Comparison of ENCODE assay signal across 1 cellular context in the genomic region with DNA sequence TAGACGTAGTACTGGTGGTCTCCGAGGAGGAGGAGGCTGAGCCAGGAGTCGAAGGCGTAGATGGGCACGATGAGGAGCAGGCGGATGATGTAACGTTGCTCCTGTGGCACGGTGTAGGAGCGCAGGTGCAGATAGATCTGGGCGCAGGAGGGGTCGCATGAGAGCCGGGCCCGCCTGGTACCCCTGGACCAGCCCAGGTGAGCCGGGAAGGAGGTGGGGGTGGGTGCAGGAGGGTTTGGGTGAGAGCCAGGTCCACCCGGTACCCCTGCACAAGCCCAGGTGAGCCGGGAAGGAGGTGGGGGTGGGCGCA.
TF ChIP-seq lines count a peak whose summit lies in the region.

No MANE protein-coding gene starts in this region.

TF ChIP-seq in GM23338, 12 proteins besides CTCF, POLR2A, EP300 and RAD21:
- no peak for TF ChIP-seq POLR2AphosphoS5 (IDR thresholded peaks at IDR 0.05; ENCODE audit: low read depth)
- no peak for TF ChIP-seq ZNF331 (CRISPR knock-in tag; IDR thresholded peaks at IDR 0.05; ENCODE audit: low read depth)
- no peak for TF ChIP-seq JUNB (IDR thresholded peaks at IDR 0.05; ENCODE audit: unreplicated experiment)
- TF ChIP-seq ZNF114 (CRISPR knock-in tag; IDR thresholded peaks at IDR 0.05), result no peak
- TF ChIP-seq NANOG (IDR thresholded peaks at IDR 0.05; ENCODE audit: borderline replicate concordance), result no peak
- TF ChIP-seq, protein P1, sequence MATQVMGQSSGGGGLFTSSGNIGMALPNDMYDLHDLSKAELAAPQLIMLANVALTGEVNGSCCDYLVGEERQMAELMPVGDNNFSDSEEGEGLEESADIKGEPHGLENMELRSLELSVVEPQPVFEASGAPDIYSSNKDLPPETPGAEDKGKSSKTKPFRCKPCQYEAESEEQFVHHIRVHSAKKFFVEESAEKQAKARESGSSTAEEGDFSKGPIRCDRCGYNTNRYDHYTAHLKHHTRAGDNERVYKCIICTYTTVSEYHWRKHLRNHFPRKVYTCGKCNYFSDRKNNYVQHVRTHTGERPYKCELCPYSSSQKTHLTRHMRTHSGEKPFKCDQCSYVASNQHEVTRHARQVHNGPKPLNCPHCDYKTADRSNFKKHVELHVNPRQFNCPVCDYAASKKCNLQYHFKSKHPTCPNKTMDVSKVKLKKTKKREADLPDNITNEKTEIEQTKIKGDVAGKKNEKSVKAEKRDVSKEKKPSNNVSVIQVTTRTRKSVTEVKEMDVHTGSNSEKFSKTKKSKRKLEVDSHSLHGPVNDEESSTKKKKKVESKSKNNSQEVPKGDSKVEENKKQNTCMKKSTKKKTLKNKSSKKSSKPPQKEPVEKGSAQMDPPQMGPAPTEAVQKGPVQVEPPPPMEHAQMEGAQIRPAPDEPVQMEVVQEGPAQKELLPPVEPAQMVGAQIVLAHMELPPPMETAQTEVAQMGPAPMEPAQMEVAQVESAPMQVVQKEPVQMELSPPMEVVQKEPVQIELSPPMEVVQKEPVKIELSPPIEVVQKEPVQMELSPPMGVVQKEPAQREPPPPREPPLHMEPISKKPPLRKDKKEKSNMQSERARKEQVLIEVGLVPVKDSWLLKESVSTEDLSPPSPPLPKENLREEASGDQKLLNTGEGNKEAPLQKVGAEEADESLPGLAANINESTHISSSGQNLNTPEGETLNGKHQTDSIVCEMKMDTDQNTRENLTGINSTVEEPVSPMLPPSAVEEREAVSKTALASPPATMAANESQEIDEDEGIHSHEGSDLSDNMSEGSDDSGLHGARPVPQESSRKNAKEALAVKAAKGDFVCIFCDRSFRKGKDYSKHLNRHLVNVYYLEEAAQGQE (IDR thresholded peaks at IDR 0.05; ENCODE audit: unreplicated experiment), result no peak
- TF ChIP-seq EZH2 (IDR thresholded peaks at IDR 0.05; ENCODE audit: low read depth, unreplicated experiment), result no peak
- TF ChIP-seq, protein P2, sequence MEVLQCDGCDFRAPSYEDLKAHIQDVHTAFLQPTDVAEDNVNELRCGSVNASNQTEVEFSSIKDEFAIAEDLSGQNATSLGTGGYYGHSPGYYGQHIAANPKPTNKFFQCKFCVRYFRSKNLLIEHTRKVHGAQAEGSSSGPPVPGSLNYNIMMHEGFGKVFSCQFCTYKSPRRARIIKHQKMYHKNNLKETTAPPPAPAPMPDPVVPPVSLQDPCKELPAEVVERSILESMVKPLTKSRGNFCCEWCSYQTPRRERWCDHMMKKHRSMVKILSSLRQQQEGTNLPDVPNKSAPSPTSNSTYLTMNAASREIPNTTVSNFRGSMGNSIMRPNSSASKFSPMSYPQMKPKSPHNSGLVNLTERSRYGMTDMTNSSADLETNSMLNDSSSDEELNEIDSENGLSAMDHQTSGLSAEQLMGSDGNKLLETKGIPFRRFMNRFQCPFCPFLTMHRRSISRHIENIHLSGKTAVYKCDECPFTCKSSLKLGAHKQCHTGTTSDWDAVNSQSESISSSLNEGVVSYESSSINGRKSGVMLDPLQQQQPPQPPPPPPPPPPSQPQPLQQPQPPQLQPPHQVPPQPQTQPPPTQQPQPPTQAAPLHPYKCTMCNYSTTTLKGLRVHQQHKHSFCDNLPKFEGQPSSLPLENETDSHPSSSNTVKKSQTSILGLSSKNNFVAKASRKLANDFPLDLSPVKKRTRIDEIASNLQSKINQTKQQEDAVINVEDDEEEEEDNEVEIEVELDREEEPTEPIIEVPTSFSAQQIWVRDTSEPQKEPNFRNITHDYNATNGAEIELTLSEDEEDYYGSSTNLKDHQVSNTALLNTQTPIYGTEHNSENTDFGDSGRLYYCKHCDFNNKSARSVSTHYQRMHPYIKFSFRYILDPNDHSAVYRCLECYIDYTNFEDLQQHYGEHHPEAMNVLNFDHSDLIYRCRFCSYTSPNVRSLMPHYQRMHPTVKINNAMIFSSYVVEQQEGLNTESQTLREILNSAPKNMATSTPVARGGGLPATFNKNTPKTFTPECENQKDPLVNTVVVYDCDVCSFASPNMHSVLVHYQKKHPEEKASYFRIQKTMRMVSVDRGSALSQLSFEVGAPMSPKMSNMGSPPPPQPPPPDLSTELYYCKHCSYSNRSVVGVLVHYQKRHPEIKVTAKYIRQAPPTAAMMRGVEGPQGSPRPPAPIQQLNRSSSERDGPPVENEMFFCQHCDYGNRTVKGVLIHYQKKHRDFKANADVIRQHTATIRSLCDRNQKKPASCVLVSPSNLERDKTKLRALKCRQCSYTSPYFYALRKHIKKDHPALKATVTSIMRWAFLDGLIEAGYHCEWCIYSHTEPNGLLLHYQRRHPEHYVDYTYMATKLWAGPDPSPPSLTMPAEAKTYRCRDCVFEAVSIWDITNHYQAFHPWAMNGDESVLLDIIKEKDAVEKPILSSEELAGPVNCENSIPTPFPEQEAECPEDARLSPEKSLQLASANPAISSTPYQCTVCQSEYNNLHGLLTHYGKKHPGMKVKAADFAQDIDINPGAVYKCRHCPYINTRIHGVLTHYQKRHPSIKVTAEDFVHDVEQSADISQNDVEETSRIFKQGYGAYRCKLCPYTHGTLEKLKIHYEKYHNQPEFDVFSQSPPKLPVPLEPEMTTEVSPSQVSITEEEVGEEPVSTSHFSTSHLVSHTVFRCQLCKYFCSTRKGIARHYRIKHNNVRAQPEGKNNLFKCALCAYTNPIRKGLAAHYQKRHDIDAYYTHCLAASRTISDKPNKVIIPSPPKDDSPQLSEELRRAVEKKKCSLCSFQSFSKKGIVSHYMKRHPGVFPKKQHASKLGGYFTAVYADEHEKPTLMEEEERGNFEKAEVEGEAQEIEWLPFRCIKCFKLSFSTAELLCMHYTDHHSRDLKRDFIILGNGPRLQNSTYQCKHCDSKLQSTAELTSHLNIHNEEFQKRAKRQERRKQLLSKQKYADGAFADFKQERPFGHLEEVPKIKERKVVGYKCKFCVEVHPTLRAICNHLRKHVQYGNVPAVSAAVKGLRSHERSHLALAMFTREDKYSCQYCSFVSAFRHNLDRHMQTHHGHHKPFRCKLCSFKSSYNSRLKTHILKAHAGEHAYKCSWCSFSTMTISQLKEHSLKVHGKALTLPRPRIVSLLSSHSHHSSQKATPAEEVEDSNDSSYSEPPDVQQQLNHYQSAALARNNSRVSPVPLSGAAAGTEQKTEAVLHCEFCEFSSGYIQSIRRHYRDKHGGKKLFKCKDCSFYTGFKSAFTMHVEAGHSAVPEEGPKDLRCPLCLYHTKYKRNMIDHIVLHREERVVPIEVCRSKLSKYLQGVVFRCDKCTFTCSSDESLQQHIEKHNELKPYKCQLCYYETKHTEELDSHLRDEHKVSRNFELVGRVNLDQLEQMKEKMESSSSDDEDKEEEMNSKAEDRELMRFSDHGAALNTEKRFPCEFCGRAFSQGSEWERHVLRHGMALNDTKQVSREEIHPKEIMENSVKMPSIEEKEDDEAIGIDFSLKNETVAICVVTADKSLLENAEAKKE (CRISPR knock-in tag; IDR thresholded peaks at IDR 0.05), result no peak
- TF ChIP-seq, protein P3, sequence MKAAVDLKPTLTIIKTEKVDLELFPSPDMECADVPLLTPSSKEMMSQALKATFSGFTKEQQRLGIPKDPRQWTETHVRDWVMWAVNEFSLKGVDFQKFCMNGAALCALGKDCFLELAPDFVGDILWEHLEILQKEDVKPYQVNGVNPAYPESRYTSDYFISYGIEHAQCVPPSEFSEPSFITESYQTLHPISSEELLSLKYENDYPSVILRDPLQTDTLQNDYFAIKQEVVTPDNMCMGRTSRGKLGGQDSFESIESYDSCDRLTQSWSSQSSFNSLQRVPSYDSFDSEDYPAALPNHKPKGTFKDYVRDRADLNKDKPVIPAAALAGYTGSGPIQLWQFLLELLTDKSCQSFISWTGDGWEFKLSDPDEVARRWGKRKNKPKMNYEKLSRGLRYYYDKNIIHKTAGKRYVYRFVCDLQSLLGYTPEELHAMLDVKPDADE (IDR thresholded peaks at IDR 0.05), result no peak
- TF ChIP-seq CREB1 (CRISPR knock-in tag; IDR thresholded peaks at IDR 0.05; ENCODE audit: low read depth), result no peak
- no peak for TF ChIP-seq EZH2phosphoT487 (IDR thresholded peaks at IDR 0.05; ENCODE audit: unreplicated experiment)
- TF ChIP-seq STAT1 (IDR thresholded peaks at IDR 0.05; ENCODE audit: unreplicated experiment), result no peak
